ENCODE assay signal across 20 cellular contexts in genomic region chr13:98060282-98060681, GRCh38.
"Had no signal": no experiment of that assay in that cellular context is flagged by ENCODE, and none has a peak within 500 bp of the region (broad histone marks: within the 10 kb centered on the region; RNA-seq: fewer than 3 reads in every experiment).

No MANE protein-coding gene starts in this region.

- H3K4me3 Mint-ChIP-seq: activated CD4-positive, alpha-beta T cell treated with anti-CD3 and anti-CD28 coated beads, Interleukin-2, amount 10 ng/mL, durations not matched to agents 24 days and 14 days; activated CD8-positive, alpha-beta T cell treated with anti-CD3 and anti-CD28 coated beads for 36 hours; activated naive CD4-positive, alpha-beta T cell treated with anti-CD3 and anti-CD28 coated beads, Interleukin-2, amount 50 U/mL, for 24 hours; activated T-helper 1 cell treated with anti-CD3 and anti-CD28 coated beads, Interleukin-12 subunit alpha, Interleukin-12 subunit beta, Interleukin-2, Interleukin-4 antibody, amounts not matched to agents 30 ng/mL and 10 ng/mL and 1 ng/mL, durations not matched to agents 14 hours and 24 hours and 36 hours; brain; dendritic cell treated with granulocyte-macrophage colony-stimulating factor and Interleukin-4, amounts not matched to agents 40 ng/mL and 50 ng/mL, for 4 days; nephron progenitor cell; stimulated activated naive CD8-positive, alpha-beta T cell treated with anti-CD3 and anti-CD28 coated beads, Interleukin-15, Interleukin-2, amounts not matched to agents 100 ng/mL and 50 ng/mL, for 24 hours had no signal

- H3K36me3 ChIP-seq: spleen, thyroid gland had no signal

- H3K9me3 ChIP-seq: spleen, thyroid gland had no signal

- H3K4me1 ChIP-seq: spleen, thyroid gland had no signal

- DNase-seq: activated CD4-positive, alpha-beta T cell treated with anti-CD3 and anti-CD28 coated beads, Interleukin-2, amount 10 ng/mL, durations not matched to agents 24 days and 14 days; activated CD8-positive, alpha-beta T cell treated with anti-CD3 and anti-CD28 coated beads for 36 hours; activated gamma-delta T cell; anterior cingulate cortex; caudate nucleus; effector CD8-positive, alpha-beta T cell; glutamatergic neuron; hippocampal formation; nephron progenitor cell; nucleus accumbens; spleen; stimulated activated CD4-positive, alpha-beta T cell treated with anti-CD3 and anti-CD28 coated beads, Interleukin-4, amount 100 ng/mL, for 1 hour; substantia nigra; thyroid gland had no signal

- H3K27me3 ChIP-seq: spleen, thyroid gland had no signal

- H3K27ac Mint-ChIP-seq: activated CD4-positive, alpha-beta T cell treated with anti-CD3 and anti-CD28 coated beads, Interleukin-2, amount 10 ng/mL, durations not matched to agents 24 days and 14 days; activated CD8-positive, alpha-beta T cell treated with anti-CD3 and anti-CD28 coated beads for 36 hours; activated naive CD4-positive, alpha-beta T cell treated with anti-CD3 and anti-CD28 coated beads, Interleukin-2, amount 50 U/mL, for 24 hours; activated T-helper 1 cell treated with anti-CD3 and anti-CD28 coated beads, Interleukin-12 subunit alpha, Interleukin-12 subunit beta, Interleukin-2, Interleukin-4 antibody, amounts not matched to agents 30 ng/mL and 10 ng/mL and 1 ng/mL, durations not matched to agents 14 hours and 24 hours and 36 hours; brain; dendritic cell treated with granulocyte-macrophage colony-stimulating factor and Interleukin-4, amounts not matched to agents 40 ng/mL and 50 ng/mL, for 4 days; nephron progenitor cell; stimulated activated naive CD8-positive, alpha-beta T cell treated with anti-CD3 and anti-CD28 coated beads, Interleukin-15, Interleukin-2, amounts not matched to agents 100 ng/mL and 50 ng/mL, for 24 hours had no signal

- ATAC-seq: activated CD8-positive, alpha-beta T cell treated with anti-CD3 and anti-CD28 coated beads for 36 hours had no signal

- H3K36me3 Mint-ChIP-seq: activated naive CD4-positive, alpha-beta T cell treated with anti-CD3 and anti-CD28 coated beads, Interleukin-2, amount 50 U/mL, for 24 hours; brain had no signal

- FAIRE-seq: frontal cortex had no signal

- H3K9me3 Mint-ChIP-seq: activated CD4-positive, alpha-beta T cell treated with anti-CD3 and anti-CD28 coated beads, Interleukin-2, amount 10 ng/mL, durations not matched to agents 24 days and 14 days; activated CD8-positive, alpha-beta T cell treated with anti-CD3 and anti-CD28 coated beads for 36 hours; activated naive CD4-positive, alpha-beta T cell treated with anti-CD3 and anti-CD28 coated beads, Interleukin-2, amount 50 U/mL, for 24 hours; activated T-helper 1 cell treated with anti-CD3 and anti-CD28 coated beads, Interleukin-12 subunit alpha, Interleukin-12 subunit beta, Interleukin-2, Interleukin-4 antibody, amounts not matched to agents 30 ng/mL and 10 ng/mL and 1 ng/mL, durations not matched to agents 14 hours and 24 hours and 36 hours; dendritic cell treated with granulocyte-macrophage colony-stimulating factor and Interleukin-4, amounts not matched to agents 40 ng/mL and 50 ng/mL, for 4 days; stimulated activated naive CD8-positive, alpha-beta T cell treated with anti-CD3 and anti-CD28 coated beads, Interleukin-15, Interleukin-2, amounts not matched to agents 100 ng/mL and 50 ng/mL, for 24 hours had no signal

- H3K4me3 ChIP-seq: spleen, thyroid gland had no signal

- H3K27me3 Mint-ChIP-seq: brain; dendritic cell treated with granulocyte-macrophage colony-stimulating factor and Interleukin-4, amounts not matched to agents 40 ng/mL and 50 ng/mL, for 4 days had no signal

- H3K4me1 Mint-ChIP-seq: activated CD4-positive, alpha-beta T cell treated with anti-CD3 and anti-CD28 coated beads, Interleukin-2, amount 10 ng/mL, durations not matched to agents 24 days and 14 days; activated naive CD4-positive, alpha-beta T cell treated with anti-CD3 and anti-CD28 coated beads, Interleukin-2, amount 50 U/mL, for 24 hours had no signal

- H3K27ac ChIP-seq: spleen, thyroid gland had no signal
